ENCODE assay signal across 20 cellular contexts in the genomic region with DNA sequence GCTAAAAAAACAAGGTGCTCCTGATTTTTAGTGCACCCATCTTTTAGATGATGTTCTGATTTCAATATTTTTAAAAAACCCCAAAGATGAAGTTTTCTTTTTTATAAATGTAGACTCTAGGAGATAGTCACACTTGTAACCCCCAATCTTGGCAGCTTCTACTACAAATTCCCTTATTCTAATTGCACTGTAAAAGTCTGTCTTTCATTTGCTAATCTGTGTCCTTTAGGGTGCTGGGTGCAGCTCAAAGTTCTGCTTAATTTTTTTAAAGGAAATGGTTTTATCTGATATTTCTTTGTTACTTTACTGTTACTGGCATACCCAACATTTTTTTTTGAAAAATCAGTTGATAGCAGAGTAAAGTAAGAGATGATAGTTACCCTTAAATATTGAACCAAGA.
DNase-seq lines count a peak whose midpoint lies in the region; ATAC-seq and TF ChIP-seq lines count a peak whose summit lies in the region.
"Had no signal": no experiment of that assay in that cellular context is flagged by ENCODE, and none has a peak within 500 bp of the region (broad histone marks: within the 10 kb centered on the region; RNA-seq: fewer than 3 reads in every experiment).

No MANE protein-coding gene starts in this region.

- no peaks in the 10 kb centered on the region for H3K27me3 ChIP-seq in GM23338 (ENCODE audit: insufficient read depth)
- H3K27me3 ChIP-seq in HUES48 (ENCODE audit: control insufficient read depth, insufficient read depth, low read length): no peaks in the 10 kb centered on the region
- H3K27me3 ChIP-seq in iPS-18a (ENCODE audit: control insufficient read depth, insufficient read depth, low read length): no peaks in the 10 kb centered on the region
- no peaks in the 10 kb centered on the region for H3K27me3 ChIP-seq in brain microvascular endothelial cell (replicated peaks)
- no peaks in the 10 kb centered on the region for H3K27me3 ChIP-seq in GM23248 (replicated peaks; ENCODE audit: insufficient read depth)
- H3K27me3 ChIP-seq: BLaER1 treated with 17β-estradiol and CSF1 and Interleukin-3, amounts not matched to agents 10 nM and 100 nM had no signal

- H3K9me3 Mint-ChIP-seq in GM23338: peaks cover 14% of the 10 kb centered on the region; the same call in 2 of the 3 replicates

- H3K9me2 ChIP-seq in GM23338 (ENCODE audit: insufficient read depth) (no peaks in the 10 kb centered on the region), GM23248 (ENCODE audit: insufficient read depth) (no peaks in the 10 kb centered on the region)

- in situ Hi-C loops in brain microvascular endothelial cell (cut with HindIII; ENCODE audit: low pct_ligation_motif_present, low sequenced_read_pairs) (no loop called here), GM23248 (cut with MboI) (no loop called here)

- H3K9me3 ChIP-seq in HUES48 (ENCODE audit: control insufficient read depth, insufficient read depth, low read length) (no peaks in the 10 kb centered on the region), SK-N-MC (ENCODE audit: low read depth, low read length) (no peaks in the 10 kb centered on the region), iPS-18a (ENCODE audit: control insufficient read depth, low read depth, low read length) (no peaks in the 10 kb centered on the region), GM23248 (ENCODE audit: low read depth) (no peaks in the 10 kb centered on the region)

- peak overlapping the region; percentile 44 for H3K4me3 Mint-ChIP-seq in GM23338
- H3K4me3 Mint-ChIP-seq: B cell; CD8-positive, alpha-beta T cell; HFFc6 had no signal

- H3K4me2 ChIP-seq in GM23338 (peak overlapping the region; percentile 26), GM23248 (ENCODE audit: unreplicated experiment) (no peak overlapping the region)
- H3K4me2 ChIP-seq: BLaER1 treated with 17β-estradiol and CSF1 and Interleukin-3, amounts not matched to agents 10 nM and 100 nM had no signal

- no peaks in the 10 kb centered on the region for H3K79me2 ChIP-seq in GM23338 (replicated peaks; ENCODE audit: insufficient read depth)
- no peaks in the 10 kb centered on the region for H3K79me2 ChIP-seq in GM23248 (ENCODE audit: insufficient read depth)

- TF ChIP-seq CTCF in GM23338 (conservative IDR thresholded peaks at IDR 0.05; ENCODE audit: low read depth in 2 of 2) (no peak), brain microvascular endothelial cell (IDR thresholded peaks at IDR 0.05; ENCODE audit: low read depth, low read length, missing control alignments) (no peak)

- peak overlapping the region; percentile 85 for H3K27ac Mint-ChIP-seq in GM23338
- H3K27ac Mint-ChIP-seq: B cell; CD8-positive, alpha-beta T cell; HFFc6 had no signal

- H3K4me1 ChIP-seq in GM23338 (ENCODE audit: insufficient read depth) (peaks cover 51% of the 10 kb centered on the region), HUES48 (ENCODE audit: control insufficient read depth, insufficient read depth, low read length) (peaks cover 35% of the 10 kb centered on the region), iPS-18a (ENCODE audit: control insufficient read depth, low read depth, low read length) (peaks cover 23% of the 10 kb centered on the region), GM23248 (ENCODE audit: insufficient read depth) (no peaks in the 10 kb centered on the region)

- H3K36me3 Mint-ChIP-seq in GM23338 (ENCODE audit: low read depth): peaks cover 21% of the 10 kb centered on the region; the same call in 2 of the 3 replicates
- H3K36me3 Mint-ChIP-seq: CD8-positive, alpha-beta T cell had no signal

- H4K20me1 ChIP-seq in GM23338 (replicated peaks; ENCODE audit: insufficient read depth) (no peaks in the 10 kb centered on the region), GM23248 (ENCODE audit: insufficient read depth) (no peaks in the 10 kb centered on the region)
- H4K20me1 ChIP-seq: BLaER1 treated with 17β-estradiol and CSF1 and Interleukin-3, amounts not matched to agents 10 nM and 100 nM had no signal

- H3F3A ChIP-seq in GM23338 (replicated peaks; ENCODE audit: low read depth) (no peaks in the 10 kb centered on the region), GM23248 (ENCODE audit: insufficient read depth) (no peaks in the 10 kb centered on the region)

- peaks cover 39% of the 10 kb centered on the region for H3K4me1 Mint-ChIP-seq in GM23338
- H3K4me1 Mint-ChIP-seq: B cell had no signal

- ATAC-seq in GM23338 (peak; percentile 74), GM21619 (IDR thresholded peaks at IDR 0.05; ENCODE audit: unreplicated experiment) (no peak)
- ATAC-seq: CD8-positive, alpha-beta T cell; HCT116 had no signal

- no peaks in the 10 kb centered on the region for H3K27me3 Mint-ChIP-seq in GM23338 (ENCODE audit: insufficient read depth, low read depth, poor library complexity)
- H3K27me3 Mint-ChIP-seq: B cell had no signal

- H3K4me3 ChIP-seq in GM23338 (peak overlapping the region; percentile 5), HUES48 (ENCODE audit: low read depth, low read length) (peak overlapping the region; percentile 25; the same call in 1 of the 2 replicates), SK-N-MC (peak overlapping the region; percentile 2; the same call in 1 of the 2 replicates), iPS-18a (ENCODE audit: low read length) (peak overlapping the region; percentile 38), brain microvascular endothelial cell (ENCODE audit: low read depth, low read length) (no peak overlapping the region), GM23248 (no peak overlapping the region)
- H3K4me3 ChIP-seq: BLaER1 treated with 17β-estradiol and CSF1 and Interleukin-3, amounts not matched to agents 10 nM and 100 nM had no signal

- H2AFZ ChIP-seq in GM23338: no peak overlapping the region
- H2AFZ ChIP-seq in GM23248: no peak overlapping the region

- H3K27ac ChIP-seq in GM23338 (ENCODE audit: low read depth) (peak overlapping the region; percentile 6), HUES48 (ENCODE audit: low read depth, low read length) (peak overlapping the region; percentile 74), SK-N-MC (peak overlapping the region; percentile 79; the same call in 1 of the 2 replicates), iPS-18a (ENCODE audit: low read length) (peak overlapping the region; percentile 57), brain microvascular endothelial cell (no peak overlapping the region), GM23248 (no peak overlapping the region)
- H3K27ac ChIP-seq: BLaER1 treated with 17β-estradiol and CSF1 and Interleukin-3, amounts not matched to agents 10 nM and 100 nM; HL-60 had no signal

- H3K9ac ChIP-seq in HUES48 (ENCODE audit: low read depth, low read length): no peak overlapping the region; the same call in 1 of the 2 replicates
- H3K9ac ChIP-seq in SK-N-MC (ENCODE audit: insufficient read length): no peak overlapping the region
- peak overlapping the region; percentile 11 for H3K9ac ChIP-seq in iPS-18a (ENCODE audit: low read length)
- H3K9ac ChIP-seq in GM23248: no peak overlapping the region
- H3K9ac ChIP-seq: BLaER1 treated with 17β-estradiol and CSF1 and Interleukin-3, amounts not matched to agents 10 nM and 100 nM had no signal

- DNase-seq in GM23338 (ENCODE audit: low spot score): peak; percentile 36
- DNase-seq in SK-N-MC (ENCODE audit: low read depth, low spot score): no peak
- no peak for DNase-seq in brain microvascular endothelial cell
- DNase-seq in GM23248: no peak
- no peak for DNase-seq in activated CD8-positive, alpha-beta memory T cell treated with anti-CD3 and anti-CD28 coated beads for 24 hours
- DNase-seq: 8988T; Calu3; CD8-positive, alpha-beta T cell; DMS79 treated with DMSO at 0.1 percent for 48 hours; GF-D8; GOT3; HFFc6; KG1 had no signal

- no peaks in the 10 kb centered on the region for H3K36me3 ChIP-seq in GM23338 (ENCODE audit: insufficient read depth)
- no peaks in the 10 kb centered on the region for H3K36me3 ChIP-seq in HUES48 (ENCODE audit: control insufficient read depth, insufficient read depth, low read length)
- H3K36me3 ChIP-seq in SK-N-MC (ENCODE audit: insufficient read depth, low read length): no peaks in the 10 kb centered on the region
- H3K36me3 ChIP-seq in iPS-18a (ENCODE audit: control insufficient read depth, low read depth, low read length): no peaks in the 10 kb centered on the region
- H3K36me3 ChIP-seq in brain microvascular endothelial cell (replicated peaks): no peaks in the 10 kb centered on the region
- H3K36me3 ChIP-seq in GM23248 (ENCODE audit: low read depth): no peaks in the 10 kb centered on the region
- H3K36me3 ChIP-seq: BLaER1 treated with 17β-estradiol and CSF1 and Interleukin-3, amounts not matched to agents 10 nM and 100 nM had no signal

TF ChIP-seq in GM23338, 12 proteins besides CTCF, POLR2A, EP300 and RAD21 (continues in another document):
- peak; percentile 46; the same call in 1 of the 2 replicates for TF ChIP-seq NANOG (IDR thresholded peaks at IDR 0.05; ENCODE audit: borderline replicate concordance)

Comparison
In these comparisons a context has a peak if more than half of its experiments do, and no peak if none do; other contexts are left out.
1. H3K27ac ChIP-seq: peak in GM23338 (single experiment), HUES48 (single experiment), SK-N-MC (single experiment) and iPS-18a (single experiment); none in brain microvascular endothelial cell (single experiment) and GM23248 (single experiment).
2. H3K4me3 ChIP-seq: peak in GM23338 (single experiment), HUES48 (single experiment), SK-N-MC (single experiment) and iPS-18a (single experiment); none in brain microvascular endothelial cell (single experiment) and GM23248 (single experiment).